In the genomic region with DNA sequence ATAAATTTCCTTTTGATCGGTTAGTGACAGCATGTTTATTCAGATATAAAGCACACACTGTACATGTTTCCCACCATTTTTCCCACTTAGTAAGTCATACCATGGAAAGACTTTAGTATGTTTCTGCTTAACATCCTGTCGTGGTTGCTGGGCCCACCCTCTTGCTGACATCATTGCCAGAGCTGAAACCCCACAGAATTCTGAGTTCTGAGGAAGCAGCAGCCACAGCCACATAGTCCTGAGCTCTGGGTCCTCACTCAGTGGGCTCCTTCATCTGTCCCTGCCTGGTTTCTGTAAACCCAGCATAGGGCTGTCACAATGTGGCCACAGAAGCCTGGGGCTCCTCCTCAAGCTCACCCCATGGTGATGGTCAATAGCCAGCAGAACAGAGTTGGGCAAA, we compare ENCODE assay signal across 14 cellular contexts.
A peak's percentile ranks its signal among the peaks of the same experiment; 100 is the strongest.
DNase-seq lines count a peak whose midpoint lies in the region; ATAC-seq, FAIRE-seq and TF ChIP-seq lines count a peak whose summit lies in the region.
"Had no signal": no experiment of that assay in that cellular context is flagged by ENCODE, and none has a peak within 500 bp of the region (broad histone marks: within the 10 kb centered on the region; RNA-seq: fewer than 3 reads in every experiment).

No MANE protein-coding gene starts in this region.

- FAIRE-seq in GM12892 (lab: Jason Lieb, UNC): peak; percentile 65

- no peak for TF ChIP-seq CTCF in AG10803 (conservative IDR thresholded peaks at IDR 0.05; ENCODE audit: low read length)
- no peak for TF ChIP-seq CTCF in astrocyte of the spinal cord (IDR thresholded peaks at IDR 0.05; ENCODE audit: low read depth, low read length)
- TF ChIP-seq CTCF in coronary artery (IDR thresholded peaks at IDR 0.05): no peak

- DNase-seq in AG10803 (ENCODE audit: low read depth) (peak; percentile 61), GM12892 (ENCODE audit: insufficient read length) (no peak), astrocyte of the spinal cord (ENCODE audit: low read depth, low spot score) (peak; percentile 20), amniotic stem cell (lab: John Stamatoyannopoulos, UW) (no peak), NK-92 (lab: John Stamatoyannopoulos, UW; ENCODE audit: unreplicated experiment) (no peak), coronary artery (ENCODE audit: low spot score) (no peak)
- DNase-seq: adrenal gland, natural killer cell, NCI-H1105 treated with DMSO at 0.1 percent for 48 hours, NCI-H524, testis had no signal

- in situ Hi-C loops in astrocyte of the spinal cord (cut with HindIII; ENCODE audit: low sequenced_read_pairs): no loop called here

- no peak overlapping the region for H3K4me3 ChIP-seq in AG10803 (ENCODE audit: low read length)
- no peak overlapping the region for H3K4me3 ChIP-seq in astrocyte of the spinal cord (ENCODE audit: low read depth, low read length)
- no peak overlapping the region for H3K4me3 ChIP-seq in coronary artery
- H3K4me3 ChIP-seq: adrenal gland, SJCRH30, testis had no signal

- ATAC-seq in HG02981 (IDR thresholded peaks at IDR 0.05; ENCODE audit: unreplicated experiment) (peak; percentile 42), GM19467 (IDR thresholded peaks at IDR 0.05; ENCODE audit: unreplicated experiment) (no peak)
- ATAC-seq: natural killer cell had no signal

- no peak for TF ChIP-seq POLR2A in GM12892 (IDR thresholded peaks at IDR 0.05; ENCODE audit: low read depth, low read length)

- H3K27ac ChIP-seq in coronary artery: no peak overlapping the region
- H3K27ac ChIP-seq: adrenal gland, testis had no signal

Comparison
In these comparisons a context has a peak if more than half of its experiments do, and no peak if none do; other contexts are left out.
1. DNase-seq: peak in AG10803 (single experiment) and astrocyte of the spinal cord (single experiment); none in GM12892 (single experiment), amniotic stem cell (single experiment), NK-92 (single experiment) and coronary artery (single experiment).